ENCODE assay signal across 8 cellular contexts in the genomic region with DNA sequence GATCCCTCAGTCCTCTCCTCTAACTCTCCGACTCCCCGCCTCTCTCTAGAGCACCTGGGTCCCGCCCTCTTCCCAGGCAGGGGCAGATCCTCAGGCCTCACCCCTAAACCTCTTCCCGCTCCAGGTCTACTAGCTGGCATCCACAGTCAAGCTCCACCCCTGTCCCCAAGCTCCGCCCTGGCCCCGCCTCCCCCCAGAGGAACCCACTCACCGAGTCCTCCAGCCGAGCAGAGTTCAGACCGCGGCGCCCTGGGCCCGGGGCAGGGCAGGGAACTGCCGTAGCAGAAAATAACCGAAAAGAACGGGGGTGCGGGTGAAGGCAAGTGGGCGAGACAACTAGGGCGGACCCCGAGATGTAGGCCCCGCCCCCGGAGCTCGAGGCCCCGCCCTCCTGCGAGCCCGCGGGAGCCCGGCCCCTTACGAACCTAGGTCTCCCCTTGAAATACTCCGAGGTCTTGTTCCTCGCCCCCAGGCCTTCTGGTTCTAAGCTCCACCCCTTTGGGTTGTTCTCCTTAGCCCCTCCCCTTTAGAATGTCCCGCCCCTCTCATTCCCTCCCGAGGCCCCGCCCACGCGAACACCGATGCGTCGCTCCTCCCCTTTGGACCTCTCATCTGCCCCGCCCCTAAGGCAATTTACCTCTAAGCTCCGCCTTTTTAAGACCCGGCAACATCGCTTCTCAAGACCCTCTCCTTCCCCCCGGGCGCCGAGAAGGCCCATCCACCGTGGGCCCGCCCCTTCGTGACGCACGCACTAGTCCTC. TPM values are rescaled to one million over a fixed set of nuclear protein-coding genes. Genes with fewer than 3 reads are reported as not detected.
A peak's percentile ranks its signal among the peaks of the same experiment; 100 is the strongest.
DNase-seq lines count a peak whose midpoint lies in the region; ATAC-seq and TF ChIP-seq lines count a peak whose summit lies in the region.

A gene with protein sequence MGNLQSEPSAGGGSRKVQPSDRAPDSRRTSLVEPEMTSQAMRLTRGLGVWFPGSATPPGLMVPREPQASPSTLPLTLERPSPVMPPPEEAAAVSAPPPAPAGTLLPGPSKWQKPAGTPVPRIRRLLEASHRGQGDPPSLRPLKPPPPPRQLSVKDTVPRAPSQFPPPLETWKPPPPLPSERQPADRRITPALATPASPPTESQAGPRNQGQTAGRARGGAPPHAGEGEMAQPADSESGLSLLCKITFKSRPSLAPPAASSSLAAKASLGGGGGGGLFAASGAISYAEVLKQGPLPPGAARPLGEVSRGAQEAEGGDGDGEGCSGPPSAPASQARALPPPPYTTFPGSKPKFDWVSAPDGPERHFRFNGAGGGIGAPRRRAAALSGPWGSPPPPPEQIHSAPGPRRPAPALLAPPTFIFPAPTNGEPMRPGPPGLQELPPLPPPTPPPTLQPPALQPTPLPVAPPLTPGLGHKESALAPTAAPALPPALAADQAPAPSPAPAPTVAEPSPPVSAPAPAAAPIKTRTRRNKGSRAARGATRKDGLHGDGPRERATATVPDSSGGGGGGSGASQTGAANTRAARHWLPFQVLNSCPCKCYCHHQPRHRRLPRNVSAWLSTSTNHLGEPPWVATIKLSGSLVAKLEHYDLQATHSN (minus strand): TSS at position 485 of the 760 bp plus-strand sequence. CDS start 773 bp downstream, outside the sequence.

- CTCF ChIA-PET in PC-3 (lab: Charles Lee), result interaction anchor here (0.7 to 1.5 kb wide), 3 partner anchors 14 to 52 kb away, joined by 7 to 26 read pairs (median 7); a partner anchor contains a TSS

- peak; percentile 70 for ATAC-seq in PC-3
- peak; percentile 81 for ATAC-seq in esophagus mucosa
- ATAC-seq in HG02884 (IDR thresholded peaks at IDR 0.05; ENCODE audit: unreplicated experiment), result no peak

- H3K9ac ChIP-seq in HUES64 (ENCODE audit: low read depth, low read length) (peak within 1 kb of the TSS; percentile 70), PC-3 (ENCODE audit: low read length) (peak within 1 kb of the TSS; percentile 70), mucosa of rectum (ENCODE audit: low read depth in 1 of 2, low read length in 2 of 2) (no peak within 1 kb of the TSS)

- 1% methylated on average over 50 of the region's 50 CpGs for WGBS in HUES64

- no peaks in the 10 kb centered on the region for H4K20me1 ChIP-seq in PC-3 (ENCODE audit: low read length)

- H3K27ac Mint-ChIP-seq in activated T-cell treated with anti-CD3 and anti-CD28 coated beads, Interleukin-2, amount 50 U/mL, for 24 hours, result peak within 1 kb of the TSS; percentile 70

- H3K4me3 Mint-ChIP-seq in activated T-cell treated with anti-CD3 and anti-CD28 coated beads, Interleukin-2, amount 50 U/mL, for 24 hours, result peak within 1 kb of the TSS; percentile 73

- no peaks in the 10 kb centered on the region for H3K79me2 ChIP-seq in PC-3 (ENCODE audit: low read length)

- H3K9me3 Mint-ChIP-seq in activated T-cell treated with anti-CD3 and anti-CD28 coated beads, Interleukin-2, amount 50 U/mL, for 24 hours, result no peaks in the 10 kb centered on the region

- no peak for TF ChIP-seq CTCF in PC-3 (conservative IDR thresholded peaks at IDR 0.05; ENCODE audit: low read depth, low read length)

- H3K27ac ChIP-seq in HUES64 (ENCODE audit: low read depth, low read length), result peak within 1 kb of the TSS; percentile 85
- peak within 1 kb of the TSS; percentile 56 for H3K27ac ChIP-seq in PC-3 (ENCODE audit: low read length)
- H3K27ac ChIP-seq in mucosa of rectum (ENCODE audit: low read depth in 2 of 2, low read length in 2 of 2), result no peak within 1 kb of the TSS

- H3K36me3 ChIP-seq in HUES64 (ENCODE audit: insufficient read depth, low read length) (peaks cover 26% of the 10 kb centered on the region), PC-3 (ENCODE audit: low read depth, low read length) (peaks cover 4% of the 10 kb centered on the region; the same call in 1 of the 2 replicates), mucosa of rectum (ENCODE audit: control insufficient read depth in 2 of 2, insufficient read depth in 2 of 2, low read length in 2 of 2) (peaks cover 11 to 16% of the 10 kb centered on the region in 2 donors)

- H3K4me1 Mint-ChIP-seq in activated T-cell treated with anti-CD3 and anti-CD28 coated beads, Interleukin-2, amount 50 U/mL, for 24 hours (ENCODE audit: low read depth), result peaks cover 31% of the 10 kb centered on the region

- H3K27me3 ChIP-seq in HUES64 (ENCODE audit: insufficient read depth, low read length), result peaks cover 11% of the 10 kb centered on the region; the same call in 1 of the 2 replicates
- H3K27me3 ChIP-seq in PC-3 (ENCODE audit: low read length), result no peaks in the 10 kb centered on the region
- peaks cover 6% of the 10 kb centered on the region in 2 donors for H3K27me3 ChIP-seq in mucosa of rectum (ENCODE audit: control insufficient read depth in 2 of 2, insufficient read depth in 2 of 2, low read length in 2 of 2)

- DNase-seq in PC-3, result peak; percentile 87
- DNase-seq in activated T-cell treated with anti-CD3 and anti-CD28 coated beads, Interleukin-2, amount 50 U/mL, for 24 hours, result peak; percentile 86
- DNase-seq in stimulated activated CD8-positive, alpha-beta memory T cell treated with anti-CD3 and anti-CD28 coated beads, Interleukin-2, amount 100 ng/mL, for 48 hours (ENCODE audit: low read depth in 2 of 2), result peak; percentile 60 to 78

- H3K27me3 Mint-ChIP-seq in activated T-cell treated with anti-CD3 and anti-CD28 coated beads, Interleukin-2, amount 50 U/mL, for 24 hours, result peaks cover 24% of the 10 kb centered on the region

- intact Hi-C loops in PC-3 (cut with micrococcal nuclease), result loop anchor here (1.0 to 5.0 kb wide), 2 partner anchors 12 to 50 kb away; a partner anchor contains a TSS

- peaks cover 30% of the 10 kb centered on the region for H3K36me3 Mint-ChIP-seq in activated T-cell treated with anti-CD3 and anti-CD28 coated beads, Interleukin-2, amount 50 U/mL, for 24 hours (ENCODE audit: low read depth)

- H3F3A ChIP-seq in PC-3 (ENCODE audit: low read length, unreplicated experiment), result no peaks in the 10 kb centered on the region

- H3K4me1 ChIP-seq in HUES64 (ENCODE audit: insufficient read depth, low read length) (peaks cover 10% of the 10 kb centered on the region; the same call in 1 of the 2 replicates), PC-3 (ENCODE audit: insufficient read depth, low read length) (peaks cover 7% of the 10 kb centered on the region; the same call in 1 of the 2 replicates), mucosa of rectum (ENCODE audit: control insufficient read depth in 2 of 2, insufficient read depth in 2 of 2, low read length in 2 of 2) (peaks cover 11 to 16% of the 10 kb centered on the region in 2 donors)

- BruUV-seq in PC-3 (replicated peaks; lab: Mats Ljungman, UMichigan), result no TSS peak

- H3K9me2 ChIP-seq in PC-3 (replicated peaks; ENCODE audit: low read length), result no peaks in the 10 kb centered on the region

- H3K4me2 ChIP-seq in PC-3 (ENCODE audit: low read length), result peak within 1 kb of the TSS; percentile 97

- H2AFZ ChIP-seq in PC-3 (ENCODE audit: low read length), result peak within 1 kb of the TSS; percentile 74

- H3K9me3 ChIP-seq in HUES64 (ENCODE audit: insufficient read depth, low read depth, low read length), result no peaks in the 10 kb centered on the region
- H3K9me3 ChIP-seq in PC-3 (ENCODE audit: low read length), result no peaks in the 10 kb centered on the region
- H3K9me3 ChIP-seq in mucosa of rectum (ENCODE audit: control insufficient read depth in 2 of 2, low read length in 2 of 2), result no peaks in the 10 kb centered on the region

- peak within 1 kb of the TSS; percentile 53 for H3K4me3 ChIP-seq in GM08714 (ENCODE audit: low read length)
- peak within 1 kb of the TSS; percentile 77 for H3K4me3 ChIP-seq in HUES64 (ENCODE audit: low read length)
- peak within 1 kb of the TSS; percentile 85 for H3K4me3 ChIP-seq in PC-3 (ENCODE audit: low read length)
- peak within 1 kb of the TSS; percentile 31 to 60 for H3K4me3 ChIP-seq in mucosa of rectum (ENCODE audit: low read length in 2 of 2)

- POLR2A ChIA-PET in PC-3 (lab: Charles Lee; ENCODE audit: unreplicated experiment), result interaction anchor here (0.6 to 1.5 kb wide), 5 partner anchors 13 to 498 kb away, joined by 3 to 17 read pairs (median 6); a partner anchor contains a TSS

RNA-seq across cellular contexts. Expression of the gene that starts here (rescaled TPM):
- 0.65 TPM for polyA plus RNA-seq in HUES64 (2013, experiment 1 of 2)
- 1.2 TPM for polyA plus RNA-seq in HUES64 (2013, experiment 2 of 2)
- total RNA-seq in PC-3 (2014; rRNA removed) (0.29 and 0.73 TPM in 2 replicates), esophagus mucosa (not detected)

Comparison
In these comparisons a context has a peak if more than half of its experiments do, and no peak if none do; other contexts are left out.
1. Peak in DNase-seq, ATAC-seq, H3K4me3 ChIP-seq, H3K27ac ChIP-seq, H3K9ac ChIP-seq and H3K4me2 ChIP-seq in PC-3; RNA of the gene not detected or under 1 TPM.
2. Peak in ATAC-seq in esophagus mucosa; RNA of the gene not detected or under 1 TPM.